Comparison of ENCODE assay signal across 28 cellular contexts in the genomic region with DNA sequence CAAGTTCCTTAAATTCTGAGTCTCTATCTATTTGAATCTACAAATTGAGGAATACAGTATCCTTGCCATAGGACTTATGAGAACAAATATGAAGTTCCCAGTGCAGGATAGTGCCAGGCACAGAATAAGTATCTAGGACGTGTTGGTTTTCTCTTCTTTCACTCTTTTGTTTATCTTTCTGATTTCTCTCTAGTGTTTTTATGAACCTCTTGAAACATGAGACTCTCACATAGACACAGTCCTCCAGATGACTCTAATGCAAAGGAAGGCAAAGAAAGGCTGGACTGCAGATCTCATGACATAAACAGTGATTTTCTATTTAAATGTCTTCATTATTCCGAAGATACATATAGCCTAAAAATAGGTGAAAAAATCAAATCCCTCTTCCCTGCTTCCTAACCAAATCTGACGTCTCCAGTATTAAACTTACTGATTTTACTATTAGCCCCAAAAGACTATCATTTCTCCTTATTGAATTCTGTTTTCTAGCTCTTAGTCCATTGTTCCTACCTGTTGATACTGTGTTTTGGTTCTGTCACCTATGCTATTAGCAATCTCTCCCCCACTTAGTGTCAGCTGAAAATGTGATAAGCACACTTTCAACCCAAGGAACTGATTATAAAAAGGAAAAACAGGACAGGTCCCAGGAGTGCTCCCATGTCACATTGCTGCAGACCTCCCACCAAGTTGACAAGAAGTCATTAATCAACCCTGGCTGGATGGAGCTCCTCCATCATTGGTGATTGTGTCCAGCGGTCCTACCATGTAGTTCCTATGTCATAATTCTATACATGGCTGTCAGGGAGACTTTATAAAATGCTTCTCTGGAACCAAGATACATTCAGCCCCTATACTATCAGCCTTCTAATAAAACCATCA. TPM values are rescaled to one million over a fixed set of nuclear protein-coding genes. Genes with fewer than 3 reads are reported as not detected.
"Had no signal": no experiment of that assay in that cellular context is flagged by ENCODE, and none has a peak within 500 bp of the region (broad histone marks: within the 10 kb centered on the region; RNA-seq: fewer than 3 reads in every experiment).

No MANE protein-coding gene starts in this region.

- ATAC-seq: activated T-helper 17 cell treated with anti-CD3 and anti-CD28 coated beads, Interleukin-2, amount 50 U/mL, for 72 hours; K562 had no signal

- H3K27ac ChIP-seq: VCaP had no signal

- H3K9ac ChIP-seq: SK-N-SH had no signal

- H3K4me2 ChIP-seq: SK-N-SH had no signal

- H3K9me3 ChIP-seq: SK-N-SH had no signal

- H3K4me3 ChIP-seq: K562 had no signal

- DNase-seq: activated CD4-positive, alpha-beta memory T cell treated with anti-CD3 and anti-CD28 coated beads, Interleukin-2, amount 10 ng/mL, durations not matched to agents 7 days and 5 days; activated CD4-positive, alpha-beta T cell treated with anti-CD3 and anti-CD28 coated beads, Interleukin-2, amount 10 ng/mL, durations not matched to agents 7 days and 5 days; activated CD4-positive, CD25-positive, alpha-beta regulatory T cell; activated gamma-delta T cell; activated naive CD4-positive, alpha-beta T cell treated with anti-CD3 and anti-CD28 coated beads for 36 hours; activated T-cell treated with anti-CD3 and anti-CD28 coated beads for 4 hours; activated T-cell treated with anti-CD3 and anti-CD28 coated beads, Interleukin-2, amount 50 U/mL, for 48 hours; amygdala; cerebellar nuclear complex; Kasumi-1; NCI-H1092; NCI-H1436 treated with DMSO at 0.1 percent for 48 hours; NCI-H187; NCI-H2081; NCI-H446; NCI-H526; NCI-H774; SK-N-SH; T-helper 1 cell had no signal

RNA-seq across cellular contexts. Expression of a gene that starts 24.9 kb away (rescaled TPM):
- total RNA-seq: activated CD4-positive, alpha-beta memory T cell treated with anti-CD3 and anti-CD28 coated beads, Interleukin-2, amount 10 ng/mL, durations not matched to agents 7 days and 5 days; activated CD4-positive, alpha-beta T cell treated with anti-CD3 and anti-CD28 coated beads, Interleukin-2, amount 10 ng/mL, durations not matched to agents 7 days and 5 days; activated CD8-positive, alpha-beta memory T cell treated with anti-CD3 and anti-CD28 coated beads for 36 hours; activated naive CD4-positive, alpha-beta T cell treated with anti-CD3 and anti-CD28 coated beads for 36 hours; activated T-helper 17 cell treated with anti-CD3 and anti-CD28 coated beads, Interleukin-2, amount 50 U/mL, for 72 hours; cardiac septum; K562; MCF 10A; OCI-LY7; RPMI7951; T-helper 2 cell treated with Interferon-gamma antibody and Interleukin-4, amounts not matched to agents 100 ng/mL and 5 ng/mL, for 36 hours had no signal
- polyA plus RNA-seq: K562 had no signal
